In genomic region chr7:12623885-12624498, GRCh38 we compare ENCODE assay signal across 1 cellular context.
TF ChIP-seq lines count a peak whose summit lies in the region.

No MANE protein-coding gene starts in this region.

TF ChIP-seq in K562, 482 proteins besides CTCF, POLR2A, EP300 and RAD21:
- TF ChIP-seq ARID3A (IDR thresholded peaks at IDR 0.05; ENCODE audit: borderline replicate concordance, low read depth, low read length) (0 out of 2 replicates have a peak, but pooled peaks have one; percentile 46), SMC3 (conservative IDR thresholded peaks at IDR 0.05; ENCODE audit: insufficient read depth, low read depth, low read length) (peak; percentile 74; the same call in 1 of the 2 replicates), NEUROD1 (IDR thresholded peaks at IDR 0.05; ENCODE audit: borderline replicate concordance, low read depth, low read length, partially characterized antibody) (no peak), KLF13 (tag; IDR thresholded peaks at IDR 0.05; ENCODE audit: borderline replicate concordance, low read depth) (no peak), RB1 (IDR thresholded peaks at IDR 0.05; ENCODE audit: low read depth) (peak; percentile 15; the same call in 1 of the 2 replicates), POLR2H (tag; IDR thresholded peaks at IDR 0.05; ENCODE audit: low read depth) (peak; percentile 31; the same call in 1 of the 2 replicates), KLF16 (IDR thresholded peaks at IDR 0.05) (peak; percentile 43; the same call in 1 of the 2 replicates), RBM39 (optimal IDR thresholded peaks at IDR 0.05; ENCODE audit: low read depth, low read length) (no peak), CHAMP1 (IDR thresholded peaks at IDR 0.05) (0 out of 2 replicates have a peak, but pooled peaks have one; percentile 29)
- TF ChIP-seq, protein P1, sequence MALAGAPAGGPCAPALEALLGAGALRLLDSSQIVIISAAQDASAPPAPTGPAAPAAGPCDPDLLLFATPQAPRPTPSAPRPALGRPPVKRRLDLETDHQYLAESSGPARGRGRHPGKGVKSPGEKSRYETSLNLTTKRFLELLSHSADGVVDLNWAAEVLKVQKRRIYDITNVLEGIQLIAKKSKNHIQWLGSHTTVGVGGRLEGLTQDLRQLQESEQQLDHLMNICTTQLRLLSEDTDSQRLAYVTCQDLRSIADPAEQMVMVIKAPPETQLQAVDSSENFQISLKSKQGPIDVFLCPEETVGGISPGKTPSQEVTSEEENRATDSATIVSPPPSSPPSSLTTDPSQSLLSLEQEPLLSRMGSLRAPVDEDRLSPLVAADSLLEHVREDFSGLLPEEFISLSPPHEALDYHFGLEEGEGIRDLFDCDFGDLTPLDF (CRISPR knock-in tag; IDR thresholded peaks at IDR 0.05): no peak
- TF ChIP-seq, protein P2, sequence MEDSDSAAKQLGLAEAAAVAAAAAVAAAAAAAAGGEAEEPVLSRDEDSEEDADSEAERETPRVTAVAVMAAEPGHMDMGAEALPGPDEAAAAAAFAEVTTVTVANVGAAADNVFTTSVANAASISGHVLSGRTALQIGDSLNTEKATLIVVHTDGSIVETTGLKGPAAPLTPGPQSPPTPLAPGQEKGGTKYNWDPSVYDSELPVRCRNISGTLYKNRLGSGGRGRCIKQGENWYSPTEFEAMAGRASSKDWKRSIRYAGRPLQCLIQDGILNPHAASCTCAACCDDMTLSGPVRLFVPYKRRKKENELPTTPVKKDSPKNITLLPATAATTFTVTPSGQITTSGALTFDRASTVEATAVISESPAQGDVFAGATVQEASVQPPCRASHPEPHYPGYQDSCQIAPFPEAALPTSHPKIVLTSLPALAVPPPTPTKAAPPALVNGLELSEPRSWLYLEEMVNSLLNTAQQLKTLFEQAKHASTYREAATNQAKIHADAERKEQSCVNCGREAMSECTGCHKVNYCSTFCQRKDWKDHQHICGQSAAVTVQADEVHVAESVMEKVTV (CRISPR knock-in tag; IDR thresholded peaks at IDR 0.05): peak; percentile 70
